Comparison of ENCODE assay signal across 11 cellular contexts in the genomic region with DNA sequence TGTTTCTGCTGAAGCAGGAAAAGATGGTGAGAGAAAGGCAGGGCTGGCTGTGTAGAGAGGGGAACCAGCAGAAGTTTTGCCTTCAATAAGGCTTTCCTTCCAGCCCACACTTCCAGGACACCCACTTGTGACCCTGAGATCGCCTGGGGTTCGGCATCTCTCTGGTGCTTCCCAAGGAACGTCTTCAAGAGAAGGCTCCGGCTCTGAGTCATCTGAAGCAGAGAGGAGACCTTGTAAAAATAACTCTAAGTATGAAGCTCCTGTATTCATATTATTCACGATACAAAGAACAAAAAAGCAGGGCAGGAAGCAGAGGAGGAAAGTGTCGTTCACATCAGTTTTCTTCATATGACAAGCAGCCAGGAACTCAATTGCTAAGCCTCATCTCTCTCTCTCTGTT.
DNase-seq lines count a peak whose midpoint lies in the region; ATAC-seq and TF ChIP-seq lines count a peak whose summit lies in the region.
"Had no signal": no experiment of that assay in that cellular context is flagged by ENCODE, and none has a peak within 500 bp of the region (broad histone marks: within the 10 kb centered on the region; RNA-seq: fewer than 3 reads in every experiment).

No MANE protein-coding gene starts in this region.

- in situ Hi-C loops in Panc1 (cut with HindIII; ENCODE audit: low pct_unique_long_range_greater_than_20kb, low sequenced_read_pairs) = no loop called here

- H3K27ac Mint-ChIP-seq in endothelial cell (ENCODE audit: unreplicated experiment) = peak overlapping the region; percentile 72

- no peak overlapping the region for H2AFZ ChIP-seq in trophoblast cell (ENCODE audit: insufficient read depth, low read length, poor library complexity)

- H3K36me3 Mint-ChIP-seq in endothelial cell (ENCODE audit: low read depth, unreplicated experiment) = peaks cover 10% of the 10 kb centered on the region

- CTCF ChIA-PET in Panc1 (lab: Charles Lee) = no interaction called here

- peak overlapping the region; percentile 96 for H3K27ac ChIP-seq in Panc1 (ENCODE audit: low read length)
- H3K27ac ChIP-seq in trophoblast cell (ENCODE audit: low read depth, low read length) = no peak overlapping the region
- H3K27ac ChIP-seq: SK-N-MC had no signal

- no peak overlapping the region for H3K4me3 Mint-ChIP-seq in endothelial cell (ENCODE audit: unreplicated experiment)

- no peak overlapping the region for H3K23ac ChIP-seq in trophoblast cell (ENCODE audit: low read length)

- H3K9ac ChIP-seq in trophoblast cell (ENCODE audit: low read length) = no peak overlapping the region

- peak overlapping the region; percentile 21 for H4K91ac ChIP-seq in trophoblast cell (ENCODE audit: low read depth, low read length)

- H3K14ac ChIP-seq in trophoblast cell (ENCODE audit: low read length) = no peak overlapping the region

- H2BK120ac ChIP-seq in trophoblast cell (ENCODE audit: insufficient read depth, low read length, poor library complexity) = peak overlapping the region; percentile 37

- H3K9me3 Mint-ChIP-seq in endothelial cell (ENCODE audit: unreplicated experiment) = no peaks in the 10 kb centered on the region

- H2BK5ac ChIP-seq in trophoblast cell (ENCODE audit: low read depth, low read length, poor library complexity) = no peak overlapping the region

- H3K27me3 Mint-ChIP-seq in endothelial cell (ENCODE audit: unreplicated experiment) = peaks cover 7% of the 10 kb centered on the region

- H3K18ac ChIP-seq in trophoblast cell (ENCODE audit: low read length) = no peak overlapping the region

- no peak for ATAC-seq in Panc1
- no peak for ATAC-seq in HG03439 (IDR thresholded peaks at IDR 0.05; ENCODE audit: unreplicated experiment)
- ATAC-seq in GM21390 (IDR thresholded peaks at IDR 0.05; ENCODE audit: unreplicated experiment) = no peak
- ATAC-seq: HepG2; stimulated activated naive CD8-positive, alpha-beta T cell treated with anti-CD3 and anti-CD28 coated beads, Interleukin-15, Interleukin-2, amounts not matched to agents 100 U/mL and 50 U/mL, for 24 hours had no signal

- peak overlapping the region; percentile 32 for H2AK5ac ChIP-seq in trophoblast cell (ENCODE audit: low read length)

- DNase-seq in COLO829 (ENCODE audit: low spot score) = peak; percentile 66
- no peak for DNase-seq in Panc1 (ENCODE audit: low read depth, low spot score)
- DNase-seq in endothelial cell (ENCODE audit: low spot score) = no peak
- no peak for DNase-seq in trophoblast cell
- no peak for DNase-seq in NCI-H1105 treated with DMSO at 0.1 percent for 48 hours (lab: John Stamatoyannopoulos, UW)
- DNase-seq in RKO (ENCODE audit: low spot score) = no peak
- DNase-seq: stimulated activated naive CD8-positive, alpha-beta T cell treated with anti-CD3 and anti-CD28 coated beads, Interleukin-15, Interleukin-2, amounts not matched to agents 100 U/mL and 50 U/mL, for 24 hours had no signal

- no peak overlapping the region for H4K12ac ChIP-seq in trophoblast cell (ENCODE audit: low read depth, low read length)

- peaks cover 25% of the 10 kb centered on the region for H3K4me1 Mint-ChIP-seq in endothelial cell (ENCODE audit: unreplicated experiment)

- no peak overlapping the region for H3K4ac ChIP-seq in trophoblast cell (ENCODE audit: low read depth, low read length)

- no TSS peak for BruUV-seq in Panc1 (replicated peaks; lab: Mats Ljungman, UMichigan)

- H3K4me1 ChIP-seq in Panc1 (ENCODE audit: control insufficient read depth, insufficient read depth, low read length) (peaks cover 68% of the 10 kb centered on the region), trophoblast cell (ENCODE audit: control insufficient read depth in 1 of 2, insufficient read depth in 2 of 2, low read length in 2 of 2) (peaks cover 16 to 28% of the 10 kb centered on the region in 2 experiments)

- no peak for TF ChIP-seq CTCF in Panc1 (IDR thresholded peaks at IDR 0.05)
- no peak for TF ChIP-seq CTCF in endothelial cell (IDR thresholded peaks at IDR 0.05; ENCODE audit: unreplicated experiment)

- H3K36me3 ChIP-seq in Panc1 (ENCODE audit: control insufficient read depth, insufficient read depth, low read length) (no peaks in the 10 kb centered on the region), trophoblast cell (ENCODE audit: control insufficient read depth in 1 of 2, insufficient read depth in 2 of 2, low read length in 2 of 2) (no peaks in the 10 kb centered on the region)

- no peak overlapping the region for H3K4me2 ChIP-seq in trophoblast cell (ENCODE audit: low read length)

- H3K9me3 ChIP-seq in Panc1 (ENCODE audit: control insufficient read depth, insufficient read depth, low read depth, low read length) = no peaks in the 10 kb centered on the region
- no peaks in the 10 kb centered on the region for H3K9me3 ChIP-seq in trophoblast cell (ENCODE audit: insufficient read depth, low read depth, low read length)

- no CpG with 5 or more reads among the region's 6 CpGs for WGBS in trophoblast cell (ENCODE audit: extremely low coverage, insufficient coverage, insufficient read length)

- H2BK12ac ChIP-seq in trophoblast cell (ENCODE audit: low read length) = no peak overlapping the region

- H3K4me3 ChIP-seq in Panc1 (ENCODE audit: low read depth in 2 of 2, low read length in 2 of 2) (no peak overlapping the region), trophoblast cell (ENCODE audit: low read depth, low read length) (no peak overlapping the region)
- H3K4me3 ChIP-seq: SK-N-MC had no signal

- H3K27me3 ChIP-seq in Panc1 (ENCODE audit: control insufficient read depth, insufficient read depth, low read length) (no peaks in the 10 kb centered on the region), trophoblast cell (ENCODE audit: insufficient read depth, low read length) (no peaks in the 10 kb centered on the region)

- intact Hi-C loops in Panc1 (cut with micrococcal nuclease; ENCODE audit: unreplicated experiment) = loop anchor here (10.0 kb wide), 1 partner anchor 142 kb away; a partner anchor contains a TSS

- H3K79me2 ChIP-seq in trophoblast cell (ENCODE audit: control insufficient read depth, insufficient read depth, low read length, poor library complexity) = no peaks in the 10 kb centered on the region

- peaks cover 16% of the 10 kb centered on the region for H3K79me1 ChIP-seq in trophoblast cell (ENCODE audit: low read length)

- H4K8ac ChIP-seq in trophoblast cell (ENCODE audit: low read depth, low read length) = no peak overlapping the region

- POLR2A ChIA-PET in Panc1 (lab: Charles Lee) = no interaction called here
